In the genomic region with DNA sequence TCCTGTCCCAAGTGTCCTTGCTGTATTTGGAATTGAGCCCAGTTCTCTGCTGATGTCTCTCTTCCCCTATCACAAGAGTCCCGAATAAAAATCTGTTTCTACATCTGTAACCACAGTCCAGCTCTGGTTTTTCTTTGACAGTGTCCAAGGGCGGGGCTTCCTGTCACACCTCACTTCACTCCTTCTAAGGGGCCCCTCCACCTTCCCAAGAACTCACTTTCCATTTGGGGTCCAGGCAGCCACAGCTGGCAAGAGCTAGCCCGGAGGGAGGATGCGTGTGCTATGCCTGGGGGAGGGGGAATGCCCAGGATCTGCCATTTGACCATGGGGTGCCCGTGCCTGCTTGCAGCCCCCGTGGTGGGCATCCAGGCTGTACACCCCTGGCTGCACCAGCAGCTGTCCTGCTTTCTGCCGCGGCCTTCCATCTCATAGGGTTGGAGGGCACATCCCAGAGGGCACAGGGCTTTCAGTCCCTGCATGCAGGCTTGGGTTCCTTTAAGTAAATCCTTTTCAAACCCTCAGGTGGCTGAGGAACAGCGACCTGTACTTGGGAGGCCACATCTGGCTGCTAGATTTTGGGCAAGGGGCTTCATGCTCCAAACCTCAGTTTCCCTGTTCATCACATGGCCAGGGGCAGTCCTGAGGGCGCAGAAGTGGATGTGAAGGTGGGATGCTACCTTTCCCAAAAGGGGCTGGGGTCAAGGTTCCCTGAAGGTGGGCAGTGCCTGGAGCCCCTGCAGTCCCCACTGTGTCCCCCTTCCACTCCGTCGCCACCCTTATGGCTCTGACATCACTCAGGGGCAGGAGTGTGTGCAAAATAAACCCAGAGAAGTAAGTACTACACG, we compare ENCODE assay signal across 8 cellular contexts. TPM values are rescaled to one million over a fixed set of nuclear protein-coding genes. Genes with fewer than 3 reads are reported as not detected.
DNase-seq lines count a peak whose midpoint lies in the region; ATAC-seq and TF ChIP-seq lines count a peak whose summit lies in the region.

No MANE protein-coding gene starts in this region.

- H3K27me3 Mint-ChIP-seq in HFFc6 (ENCODE audit: insufficient read depth): peaks cover 7% of the 10 kb centered on the region
- H3K27me3 Mint-ChIP-seq in naive B cell: no peaks in the 10 kb centered on the region

- peak overlapping the region; percentile 93 for H3K27ac Mint-ChIP-seq in HFFc6
- peak overlapping the region; percentile 97 to 100 (median 100) for H3K27ac Mint-ChIP-seq in naive B cell

- peaks cover 0 to 4% (median 0%) of the 10 kb centered on the region in 3 donors for H3K9me3 ChIP-seq in adrenal gland (replicated peaks in 1 of 3)

- intact Hi-C loops in adrenal gland (cut with DNase I): no loop called here

- H3K9me3 Mint-ChIP-seq in HFFc6 (peaks cover 36% of the 10 kb centered on the region), naive B cell (no peaks in the 10 kb centered on the region)

- TF ChIP-seq POLR2A in adrenal gland (IDR thresholded peaks at IDR 0.05): no peak

- no peak for ATAC-seq in naive B cell (ENCODE audit: low read depth in 2 of 2)

- TF ChIP-seq CTCF in HFFc6 (IDR thresholded peaks at IDR 0.05) (no peak), adrenal gland (IDR thresholded peaks at IDR 0.05) (no peak)

- H3K36me3 ChIP-seq in ACC112 (ENCODE audit: insufficient read depth, low read length) (no peaks in the 10 kb centered on the region), adrenal gland (replicated peaks in 1 of 2) (no peaks in the 10 kb centered on the region)

- H3K4me3 Mint-ChIP-seq in HFFc6: no peak overlapping the region
- peak overlapping the region; percentile 79 to 95 (median 88) for H3K4me3 Mint-ChIP-seq in naive B cell

- H3K4me3 ChIP-seq in ACC112 (ENCODE audit: low read depth, low read length) (no peak overlapping the region), adrenal gland (no peak overlapping the region)

- H2AFZ ChIP-seq in ACC112 (ENCODE audit: low read length, unreplicated experiment): no peak overlapping the region

- peaks cover 49% of the 10 kb centered on the region for H3K4me1 Mint-ChIP-seq in HFFc6 (ENCODE audit: low read depth)
- peaks cover 57 to 76% (median 73%) of the 10 kb centered on the region in 3 donors for H3K4me1 Mint-ChIP-seq in naive B cell

- peaks cover 24% of the 10 kb centered on the region for H3K36me3 Mint-ChIP-seq in HFFc6 (ENCODE audit: low read depth)
- no peaks in the 10 kb centered on the region for H3K36me3 Mint-ChIP-seq in naive B cell

- WGBS in adrenal gland, 4 donors: 37 to 51% (median 40%) methylated on average over 10 to 13 of the region's 13 CpGs

- peaks cover 46% of the 10 kb centered on the region for H3K4me1 ChIP-seq in ACC112 (ENCODE audit: control insufficient read depth, insufficient read depth, low read length, unreplicated experiment)
- peaks cover 35 to 47% of the 10 kb centered on the region in 2 donors for H3K4me1 ChIP-seq in adrenal gland (replicated peaks in 1 of 2)

- no peak for DNase-seq in HFFc6
- peak; percentile 35 to 64 (median 44) for DNase-seq in adrenal gland
- peak; percentile 25 for DNase-seq in naive B cell
- no peak for DNase-seq in NCI-H748 (lab: John Stamatoyannopoulos, UW; ENCODE audit: unreplicated experiment)
- DNase-seq in effector CD8-positive, alpha-beta T cell (lab: John Stamatoyannopoulos, UW): no peak
- no peak for DNase-seq in 8988T
- DNase-seq in D341Med (ENCODE audit: low spot score): no peak

- H3K79me2 ChIP-seq in ACC112 (ENCODE audit: control insufficient read depth, insufficient read depth, low read length, unreplicated experiment): peaks cover 23% of the 10 kb centered on the region

- H3K27me3 ChIP-seq in ACC112 (ENCODE audit: insufficient read depth, low read length) (no peaks in the 10 kb centered on the region), adrenal gland (no peaks in the 10 kb centered on the region)

- H3K27ac ChIP-seq in ACC112 (ENCODE audit: low read depth, low read length) (peak overlapping the region; percentile 91; the same call in 1 of the 2 replicates), adrenal gland (peak overlapping the region in 4 of 5 donors; percentile 88 to 98 (median 95))

RNA-seq across cellular contexts. Expression of a gene that starts 2.3 kb away (rescaled TPM):
- 10 to 100 TPM; 35.3 to 40.6 (median 37.9) TPM for total RNA-seq in HFFc6 (2021; fragmentation: NEBNext Ultra II Directional; extraction: Animal tissue kit (Norgen Biotek cat#: 25700))
- total RNA-seq in adrenal gland: 10 to 100 TPM; 29.7 to 75.0 (median 39.2) TPM
- 10 to 100 TPM; 10.7 to 69.1 (median 68.4) TPM for polyA plus RNA-seq in adrenal gland
- polyA plus RNA-seq in naive B cell (ENCODE audit: low read depth in 6 of 6): 10 to 100 TPM; 18.4 to 37.3 (median 27.4) TPM

RNA-seq across cellular contexts. Expression of a gene that starts 35.2 kb away (rescaled TPM):
- total RNA-seq in HFFc6 (2021; fragmentation: NEBNext Ultra II Directional; extraction: Animal tissue kit (Norgen Biotek cat#: 25700)): under 1 TPM in 2 of 6 experiments, not detected in 4; 0.28 to 0.76 TPM
- 1 to 10 TPM; 1.4 to 4.9 (median 3.3) TPM for total RNA-seq in adrenal gland
- polyA plus RNA-seq in adrenal gland (1 to 10 TPM in 2 of 3 donors, under 1 TPM in 1; 0.60 to 1.7 (median 1.1) TPM), naive B cell (ENCODE audit: low read depth in 6 of 6) (10 to 100 TPM; 35.3 to 70.1 (median 52.5) TPM)

RNA-seq across cellular contexts. Expression of a gene that starts 40.4 kb away (rescaled TPM):
- total RNA-seq in HFFc6 (2021; fragmentation: NEBNext Ultra II Directional; extraction: Animal tissue kit (Norgen Biotek cat#: 25700)): 10 to 100 TPM; 23.2 to 28.0 (median 25.6) TPM
- 100 to 1,000 TPM; 122 to 339 (median 181) TPM for total RNA-seq in adrenal gland
- 100 to 1,000 TPM in 2 of 3 donors, 10 to 100 TPM in 1; 31.1 to 135 (median 101) TPM for polyA plus RNA-seq in adrenal gland
- polyA plus RNA-seq in naive B cell (ENCODE audit: low read depth in 6 of 6): 10 to 100 TPM in 1 of 6 donors, 1 to 10 TPM in 5; 4.3 to 14.2 (median 7.1) TPM

Comparison
In these comparisons a context has a peak if more than half of its experiments do, and no peak if none do; other contexts are left out.
1. DNase-seq: peak in adrenal gland (7 of 7) and naive B cell (single experiment); none in HFFc6 (single experiment), NCI-H748 (single experiment), effector CD8-positive, alpha-beta T cell (single experiment), 8988T (single experiment) and D341Med (single experiment).
2. RNA of a gene that starts 40.4 kb away (total RNA-seq): 122 to 339 TPM in adrenal gland; 23.2 to 28.0 TPM in HFFc6; every median in the first group is over 4 times any median in the second.